23 cellular contexts compared by ENCODE assay signal in genomic region chr21:37437376-37438080, GRCh38.
A peak's percentile ranks its signal among the peaks of the same experiment; 100 is the strongest.
DNase-seq lines count a peak whose midpoint lies in the region; ATAC-seq and TF ChIP-seq lines count a peak whose summit lies in the region.
"Had no signal": no experiment of that assay in that cellular context is flagged by ENCODE, and none has a peak within 500 bp of the region (broad histone marks: within the 10 kb centered on the region; RNA-seq: fewer than 3 reads in every experiment).

No MANE protein-coding gene starts in this region.

- H3K27ac ChIP-seq in CD4-positive, alpha-beta memory T cell (ENCODE audit: low read depth, low read length) = no peak overlapping the region
- H3K27ac ChIP-seq in mammary epithelial cell (ENCODE audit: insufficient read depth, low read depth, low read length) = no peak overlapping the region
- no peak overlapping the region for H3K27ac ChIP-seq in naive thymus-derived CD4-positive, alpha-beta T cell (ENCODE audit: low read depth, low read length)
- H3K27ac ChIP-seq: prostate gland, stomach, WERI-Rb-1 had no signal

- H3K9me3 Mint-ChIP-seq in CD4-positive, alpha-beta memory T cell = no peaks in the 10 kb centered on the region
- no peaks in the 10 kb centered on the region for H3K9me3 Mint-ChIP-seq in naive thymus-derived CD4-positive, alpha-beta T cell
- H3K9me3 Mint-ChIP-seq: T-helper 2 cell treated with Interferon-gamma antibody and Interleukin-4, amounts not matched to agents 5 μg/mL and 100 μg/mL, for 36 hours; type B pancreatic cell had no signal

- 0% methylated on average over 1 of the region's 1 CpG for WGBS in mammary epithelial cell (ENCODE audit: low coverage, missing lambda C conversion rate)
- 52 to 62% methylated on average over 1 of the region's 1 CpG for WGBS in lower leg skin, 2 donors

- no peak for ATAC-seq in naive thymus-derived CD4-positive, alpha-beta T cell
- no peak for ATAC-seq in HG03571 (IDR thresholded peaks at IDR 0.05; ENCODE audit: unreplicated experiment)

- dilution Hi-C loops in mammary epithelial cell (cut with HindIII; ENCODE audit: low sequenced_read_pairs) = no loop called here

- CTCF ChIA-PET in CD4-positive, alpha-beta memory T cell (lab: Charles Lee; ENCODE audit: partially characterized antibody) = interaction anchor here (0.9 kb wide), 1 partner anchor 14 kb away, joined by 3 read pairs; no protein-coding TSS in a partner anchor
- CTCF ChIA-PET in HEK293T (lab: Yijun Ruan, JAX) = no interaction called here
- CTCF ChIA-PET in mammary epithelial cell (lab: Charles Lee; ENCODE audit: low non-redundant PET) = no interaction called here
- CTCF ChIA-PET in naive thymus-derived CD4-positive, alpha-beta T cell (lab: Charles Lee) = no interaction called here

- no peaks in the 10 kb centered on the region for H4K20me1 ChIP-seq in mammary epithelial cell (ENCODE audit: insufficient read depth, low read length)

- peak overlapping the region in 4 of 7 donors; percentile 0 to 63 (median 28) for H3K27ac Mint-ChIP-seq in CD4-positive, alpha-beta memory T cell
- H3K27ac Mint-ChIP-seq in naive thymus-derived CD4-positive, alpha-beta T cell = peak overlapping the region in 6 of 9 donors; percentile 3 to 79 (median 46)
- H3K27ac Mint-ChIP-seq: T-helper 2 cell treated with Interferon-gamma antibody and Interleukin-4, amounts not matched to agents 5 μg/mL and 100 μg/mL, for 36 hours; type B pancreatic cell had no signal

- H3K4me3 ChIP-seq in CD4-positive, alpha-beta memory T cell (ENCODE audit: low read length in 2 of 2) = no peak overlapping the region
- no peak overlapping the region for H3K4me3 ChIP-seq in mammary epithelial cell (replicated peaks in 1 of 3; ENCODE audit: insufficient read depth in 1 of 3, low read depth in 2 of 3, low read length in 3 of 3)
- no peak overlapping the region for H3K4me3 ChIP-seq in naive thymus-derived CD4-positive, alpha-beta T cell (ENCODE audit: low read length)
- H3K4me3 ChIP-seq in lower leg skin (ENCODE audit: low read depth, poor library complexity, severe bottlenecking) = no peak overlapping the region
- H3K4me3 ChIP-seq: lung, prostate gland, skin epidermis, stomach had no signal

- no peaks in the 10 kb centered on the region for H3K27me3 Mint-ChIP-seq in CD4-positive, alpha-beta memory T cell
- H3K27me3 Mint-ChIP-seq in naive thymus-derived CD4-positive, alpha-beta T cell = no peaks in the 10 kb centered on the region
- H3K27me3 Mint-ChIP-seq: type B pancreatic cell had no signal

- peaks cover 38 to 45% (median 39%) of the 10 kb centered on the region in 4 donors for H3K4me1 Mint-ChIP-seq in CD4-positive, alpha-beta memory T cell
- peaks cover 37 to 64% (median 41%) of the 10 kb centered on the region in 7 donors for H3K4me1 Mint-ChIP-seq in naive thymus-derived CD4-positive, alpha-beta T cell

- TF ChIP-seq POLR2A in lower leg skin (IDR thresholded peaks at IDR 0.05) = no peak

- peaks cover 90% of the 10 kb centered on the region for H3K4me1 ChIP-seq in CD4-positive, alpha-beta memory T cell (ENCODE audit: insufficient read depth, low read length)
- no peaks in the 10 kb centered on the region for H3K4me1 ChIP-seq in mammary epithelial cell (ENCODE audit: insufficient read depth, low read length)
- peaks cover 28 to 41% of the 10 kb centered on the region in 2 donors for H3K4me1 ChIP-seq in naive thymus-derived CD4-positive, alpha-beta T cell (ENCODE audit: control insufficient read depth in 2 of 2, insufficient read depth in 2 of 2, low read length in 2 of 2)
- H3K4me1 ChIP-seq: prostate gland had no signal

- H2AFZ ChIP-seq in mammary epithelial cell (ENCODE audit: low read depth, low read length) = no peak overlapping the region

- peaks cover 96% of the 10 kb centered on the region for H3K79me2 ChIP-seq in mammary epithelial cell (ENCODE audit: insufficient read depth, low read length)

- no peak for DNase-seq in CD4-positive, alpha-beta memory T cell
- DNase-seq in HEK293T (ENCODE audit: extremely low spot score) (no peak), mammary epithelial cell (peak; percentile 4), NCI-H187 treated with DMSO at 0.1 percent for 48 hours (lab: John Stamatoyannopoulos, UW) (no peak), DMS53 (lab: John Stamatoyannopoulos, UW) (no peak), lower leg skin (ENCODE audit: low spot score in 2 of 2) (no peak)
- DNase-seq in naive thymus-derived CD4-positive, alpha-beta T cell = no peak
- DNase-seq: activated CD4-positive, alpha-beta T cell treated with anti-CD3 and anti-CD28 coated beads, Interleukin-2, amount 50 U/mL, for 4 hours; activated CD8-positive, alpha-beta memory T cell treated with anti-CD3 and anti-CD28 coated beads, Interleukin-2, amount 50 U/mL, for 48 hours; hypothalamus; NCI-H1092 treated with DMSO at 0.1 percent for 48 hours; NCI-H2029 treated with DMSO at 0.1 percent for 48 hours; NCI-H446 treated with DMSO at 0.1 percent for 48 hours; SK-N-SH; stimulated activated CD4-positive, alpha-beta T cell treated with anti-CD3 and anti-CD28 coated beads, Interleukin-2, amount 100 ng/mL, for 48 hours; stomach; WERI-Rb-1 had no signal

- no TSS peak for BruUV-seq in mammary epithelial cell (replicated peaks; lab: Mats Ljungman, UMichigan)

- no peaks in the 10 kb centered on the region for H3K36me3 Mint-ChIP-seq in CD4-positive, alpha-beta memory T cell
- H3K36me3 Mint-ChIP-seq in naive thymus-derived CD4-positive, alpha-beta T cell = peaks cover 0 to 5% (median 0%) of the 10 kb centered on the region in 5 donors

- H3K4me2 ChIP-seq in mammary epithelial cell (ENCODE audit: insufficient read depth, low read depth, low read length) = no peak overlapping the region
- H3K4me2 ChIP-seq: SK-N-SH had no signal

- H3K36me3 ChIP-seq in CD4-positive, alpha-beta memory T cell (ENCODE audit: insufficient read depth, low read length) = no peaks in the 10 kb centered on the region
- H3K36me3 ChIP-seq in mammary epithelial cell (ENCODE audit: insufficient read depth, low read length) = no peaks in the 10 kb centered on the region
- no peaks in the 10 kb centered on the region for H3K36me3 ChIP-seq in naive thymus-derived CD4-positive, alpha-beta T cell (ENCODE audit: control insufficient read depth in 2 of 3, insufficient read depth in 3 of 3, low read length in 3 of 3)
- H3K36me3 ChIP-seq: prostate gland, stomach, WERI-Rb-1 had no signal

- H3K27me3 ChIP-seq in CD4-positive, alpha-beta memory T cell (ENCODE audit: insufficient read depth, low read length) = no peaks in the 10 kb centered on the region
- no peaks in the 10 kb centered on the region for H3K27me3 ChIP-seq in mammary epithelial cell (ENCODE audit: insufficient read depth, low read length)
- no peaks in the 10 kb centered on the region for H3K27me3 ChIP-seq in naive thymus-derived CD4-positive, alpha-beta T cell (ENCODE audit: control insufficient read depth in 2 of 2, insufficient read depth in 2 of 2, low read length in 2 of 2)
- H3K27me3 ChIP-seq: stomach had no signal

- in situ Hi-C loops in mammary epithelial cell (cut with MboI; ENCODE audit: low sequenced_read_pairs in 2 of 2) = no loop called here

- intact Hi-C loops in CD4-positive, alpha-beta memory T cell (cut with micrococcal nuclease) = no loop called here
- intact Hi-C loops in mammary epithelial cell (cut with micrococcal nuclease) = no loop called here
- intact Hi-C loops in naive thymus-derived CD4-positive, alpha-beta T cell (cut with micrococcal nuclease) = loop anchor here (1.0 to 2.0 kb wide), 2 partner anchors 8 to 15 kb away; no protein-coding TSS in a partner anchor
- intact Hi-C loops in lower leg skin (cut with DNase I; ENCODE audit: low total_unique reads) = no loop called here

- H3K9ac ChIP-seq in mammary epithelial cell (ENCODE audit: insufficient read depth, low read length) = no peak overlapping the region
- H3K9ac ChIP-seq: SK-N-SH had no signal

- TF ChIP-seq CTCF in mammary epithelial cell (conservative IDR thresholded peaks at IDR 0.05 in 1 of 2, IDR thresholded peaks at IDR 0.05 in 1 of 2; ENCODE audit: extremely low read depth in 1 of 2, insufficient read depth in 1 of 2, low read depth in 1 of 2, low read length in 2 of 2) (no peak), lower leg skin (IDR thresholded peaks at IDR 0.05) (no peak)

- POLR2A ChIA-PET in CD4-positive, alpha-beta memory T cell (lab: Charles Lee; ENCODE audit: partially characterized antibody) = no interaction called here
- POLR2A ChIA-PET in HEK293T (lab: Yijun Ruan, JAX) = no interaction called here
- POLR2A ChIA-PET in naive thymus-derived CD4-positive, alpha-beta T cell (lab: Charles Lee) = no interaction called here

- H3K9me3 ChIP-seq in CD4-positive, alpha-beta memory T cell (ENCODE audit: control insufficient read depth in 1 of 2, low read length in 2 of 2) = no peaks in the 10 kb centered on the region
- no peaks in the 10 kb centered on the region for H3K9me3 ChIP-seq in mammary epithelial cell (replicated peaks; ENCODE audit: insufficient read depth, low read length)
- no peaks in the 10 kb centered on the region for H3K9me3 ChIP-seq in naive thymus-derived CD4-positive, alpha-beta T cell (ENCODE audit: control insufficient read depth in 2 of 3, low read length in 3 of 3)
- H3K9me3 ChIP-seq: prostate gland, SK-N-SH, stomach had no signal

- H3K4me3 Mint-ChIP-seq in CD4-positive, alpha-beta memory T cell = peak overlapping the region in 4 of 8 donors; percentile 2 to 65 (median 42)
- peak overlapping the region in 4 of 10 donors; percentile 2 to 75 (median 41) for H3K4me3 Mint-ChIP-seq in naive thymus-derived CD4-positive, alpha-beta T cell
- H3K4me3 Mint-ChIP-seq: T-helper 2 cell treated with Interferon-gamma antibody and Interleukin-4, amounts not matched to agents 5 μg/mL and 100 μg/mL, for 36 hours; type B pancreatic cell had no signal

TF ChIP-seq in HEK293T, 16 proteins besides CTCF, POLR2A, EP300 and RAD21:
- TF ChIP-seq ARNT (IDR thresholded peaks at IDR 0.05) (no peak), PKNOX1 (IDR thresholded peaks at IDR 0.05) (peak; percentile 81)

Comparison
In these comparisons a context has a peak if more than half of its experiments do, and no peak if none do; other contexts are left out.
1. intact Hi-C loops: an anchor here in naive thymus-derived CD4-positive, alpha-beta T cell (1.0 to 2.0 kb wide); none called in CD4-positive, alpha-beta memory T cell, mammary epithelial cell and lower leg skin.